1 cellular context compared by ENCODE assay signal in the genomic region with DNA sequence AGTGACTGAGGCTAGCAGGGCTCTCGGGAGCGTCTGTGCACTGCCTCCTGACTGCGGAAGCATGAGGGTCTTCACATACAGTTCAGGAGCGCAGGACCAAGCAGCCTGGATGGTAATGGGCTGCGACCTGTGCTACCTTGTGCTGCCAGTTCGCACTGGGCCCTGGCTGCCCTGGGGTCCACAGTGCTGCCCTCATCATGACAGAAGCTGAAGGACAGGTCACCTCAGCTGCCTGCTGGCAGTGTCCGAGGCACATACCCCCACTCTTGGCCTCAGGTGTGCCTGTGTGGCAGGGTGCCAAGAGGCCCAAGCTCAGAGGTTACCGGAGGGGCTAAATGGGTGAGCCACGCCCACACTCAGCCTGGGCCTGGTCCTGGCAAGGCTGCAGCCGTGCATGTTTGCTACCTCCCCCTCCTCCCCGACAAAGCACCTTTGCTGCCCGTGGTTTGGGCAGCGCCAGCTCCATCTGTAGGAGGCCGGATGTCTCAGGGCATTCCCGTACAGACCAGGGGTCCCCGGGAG.
TF ChIP-seq lines count a peak whose summit lies in the region.

No MANE protein-coding gene starts in this region.

TF ChIP-seq in GM12878, 131 proteins besides CTCF, POLR2A, EP300 and RAD21 (continued from another document):
- TF ChIP-seq, protein P1, sequence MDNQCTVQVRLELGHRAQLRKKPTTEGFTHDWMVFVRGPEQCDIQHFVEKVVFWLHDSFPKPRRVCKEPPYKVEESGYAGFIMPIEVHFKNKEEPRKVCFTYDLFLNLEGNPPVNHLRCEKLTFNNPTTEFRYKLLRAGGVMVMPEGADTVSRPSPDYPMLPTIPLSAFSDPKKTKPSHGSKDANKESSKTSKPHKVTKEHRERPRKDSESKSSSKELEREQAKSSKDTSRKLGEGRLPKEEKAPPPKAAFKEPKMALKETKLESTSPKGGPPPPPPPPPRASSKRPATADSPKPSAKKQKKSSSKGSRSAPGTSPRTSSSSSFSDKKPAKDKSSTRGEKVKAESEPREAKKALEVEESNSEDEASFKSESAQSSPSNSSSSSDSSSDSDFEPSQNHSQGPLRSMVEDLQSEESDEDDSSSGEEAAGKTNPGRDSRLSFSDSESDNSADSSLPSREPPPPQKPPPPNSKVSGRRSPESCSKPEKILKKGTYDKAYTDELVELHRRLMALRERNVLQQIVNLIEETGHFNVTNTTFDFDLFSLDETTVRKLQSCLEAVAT (IDR thresholded peaks at IDR 0.05) = no peak
- TF ChIP-seq RFX5 (IDR thresholded peaks at IDR 0.05; ENCODE audit: low read depth, low read length) (no peak), IKZF1 (conservative IDR thresholded peaks at IDR 0.05) (no peak), SMC3 (IDR thresholded peaks at IDR 0.05; ENCODE audit: borderline replicate concordance, low read length) (no peak), ESRRA (IDR thresholded peaks at IDR 0.05; ENCODE audit: low read length) (no peak)
